In genomic region chr12:113884392-113884791, GRCh38 we compare ENCODE assay signal across 35 cellular contexts.
DNase-seq lines count a peak whose midpoint lies in the region; ATAC-seq, FAIRE-seq and TF ChIP-seq lines count a peak whose summit lies in the region.
"Had no signal": no experiment of that assay in that cellular context is flagged by ENCODE, and none has a peak within 500 bp of the region (broad histone marks: within the 10 kb centered on the region; RNA-seq: fewer than 3 reads in every experiment).

No MANE protein-coding gene starts in this region.

- H2AFZ ChIP-seq in HepG2 (ENCODE audit: low read length): no peak overlapping the region

- no peak for TF ChIP-seq POLR2A in HepG2 (IDR thresholded peaks at IDR 0.05; ENCODE audit: insufficient read depth in 1 of 2, low read depth in 2 of 2, low read length in 2 of 2)
- no peak for TF ChIP-seq POLR2A in right lobe of liver (IDR thresholded peaks at IDR 0.05)

- POLR2A ChIA-PET in HepG2 (lab: Yijun Ruan, JAX) (no interaction called here), HEK293 (lab: Yijun Ruan, JAX) (no interaction called here)
- POLR2A ChIA-PET in activated CD4-positive, alpha-beta T cell treated with anti-CD3 and anti-CD28 coated beads for 36 hours (lab: Charles Lee): no interaction called here

- intact Hi-C loops in HepG2 (cut with micrococcal nuclease; ENCODE audit: unreplicated experiment) (no loop called here), right lobe of liver (cut with DNase I) (no loop called here)
- intact Hi-C loops in activated CD4-positive, alpha-beta T cell treated with anti-CD3 and anti-CD28 coated beads for 36 hours (cut with DNase I, micrococcal nuclease): no loop called here

- CTCF ChIA-PET in HepG2 (lab: Yijun Ruan, JAX; ENCODE audit: low intra/inter-chr PET ratio, low total read pairs): no interaction called here
- CTCF ChIA-PET in HEK293 (lab: Yijun Ruan, JAX): no interaction called here
- CTCF ChIA-PET in activated CD4-positive, alpha-beta T cell treated with anti-CD3 and anti-CD28 coated beads for 36 hours (lab: Charles Lee): no interaction called here

- no peak overlapping the region for H3K4me2 ChIP-seq in HepG2 (ENCODE audit: low read depth, low read length)
- H3K4me2 ChIP-seq: A549; BLaER1; BLaER1 treated with 17β-estradiol and CSF1 and Interleukin-3, amounts not matched to agents 10 nM and 100 nM had no signal

- TF ChIP-seq CTCF in HepG2 (CRISPR knock-in tag; IDR thresholded peaks at IDR 0.05): no peak
- TF ChIP-seq CTCF in right lobe of liver (IDR thresholded peaks at IDR 0.05): no peak
- no peak for TF ChIP-seq CTCF in HEK293 (tag by site-specific recombination; IDR thresholded peaks at IDR 0.05)
- TF ChIP-seq CTCF in bronchial epithelial cell (IDR thresholded peaks at IDR 0.05; ENCODE audit: insufficient read depth, low read length, severe bottlenecking): no peak

- no peak overlapping the region for H3K27ac ChIP-seq in HepG2 (ENCODE audit: extremely low read length, insufficient read depth, low read length)
- H3K27ac ChIP-seq in right lobe of liver: no peak overlapping the region
- no peak overlapping the region for H3K27ac ChIP-seq in HEK293 (ENCODE audit: extremely low read depth, low read depth, low read length)
- H3K27ac ChIP-seq: 22Rv1; A549; BLaER1; BLaER1 treated with 17β-estradiol and CSF1 and Interleukin-3, amounts not matched to agents 10 nM and 100 nM; C4-2B had no signal

- peaks cover 40% of the 10 kb centered on the region for H3K36me3 Mint-ChIP-seq in activated CD4-positive, alpha-beta T cell treated with anti-CD3 and anti-CD28 coated beads for 36 hours (ENCODE audit: low read depth)

- H3K4me1 ChIP-seq in HepG2 (ENCODE audit: insufficient read depth, low read length) (peaks cover 18% of the 10 kb centered on the region), right lobe of liver (no peaks in the 10 kb centered on the region), HEK293 (ENCODE audit: control insufficient read depth, insufficient read depth, low read length) (no peaks in the 10 kb centered on the region)
- H3K4me1 ChIP-seq: A549, Caco-2 had no signal

- no peaks in the 10 kb centered on the region for H3K27me3 ChIP-seq in HepG2 (ENCODE audit: control insufficient read depth in 1 of 2, insufficient read depth in 2 of 2, low read length in 2 of 2)
- no peaks in the 10 kb centered on the region for H3K27me3 ChIP-seq in right lobe of liver
- H3K27me3 ChIP-seq in bronchial epithelial cell (ENCODE audit: control insufficient read depth, insufficient read depth, low read length): no peaks in the 10 kb centered on the region
- H3K27me3 ChIP-seq: BE2C; BLaER1; BLaER1 treated with 17β-estradiol and CSF1 and Interleukin-3, amounts not matched to agents 10 nM and 100 nM had no signal

- no peak overlapping the region for H3K4me3 ChIP-seq in HepG2 (replicated peaks in 1 of 3; ENCODE audit: insufficient read depth in 1 of 3, low read depth in 2 of 3, low read length in 3 of 3)
- no peak overlapping the region for H3K4me3 ChIP-seq in right lobe of liver
- H3K4me3 ChIP-seq in HEK293 (ENCODE audit: low read depth, low read length): no peak overlapping the region
- H3K4me3 ChIP-seq in bronchial epithelial cell (ENCODE audit: low read depth, low read length): no peak overlapping the region
- H3K4me3 ChIP-seq: A549; BLaER1; BLaER1 treated with 17β-estradiol and CSF1 and Interleukin-3, amounts not matched to agents 10 nM and 100 nM had no signal

- no TSS peak for BruUV-seq in HepG2 (replicated peaks; lab: Mats Ljungman, UMichigan)

- DNase-seq in HepG2 (ENCODE audit: low spot score): no peak
- no peak for DNase-seq in right lobe of liver
- no peak for DNase-seq in bronchial epithelial cell (ENCODE audit: low read depth)
- DNase-seq in NCI-H1105 treated with DMSO at 0.1 percent for 48 hours (lab: John Stamatoyannopoulos, UW): no peak
- no peak for DNase-seq in activated CD4-positive, alpha-beta T cell treated with anti-CD3 and anti-CD28 coated beads for 36 hours
- DNase-seq: 8988T; ACHN; AML-193; BE2C; C1 segment of cervical spinal cord; Caco-2; Calu3; CD4-positive, alpha-beta memory T cell; CD4-positive, alpha-beta T cell; CD4-positive, CD25-positive, alpha-beta regulatory T cell; CD8-positive, alpha-beta memory T cell; CD8-positive, alpha-beta T cell; COR-L47; DMS 273 treated with DMSO at 0.1 percent for 48 hours; DMS153; DMS53; DMS79; DMS79 treated with DMSO at 0.1 percent for 48 hours; DND-41; EL had no signal

- H3K9me3 Mint-ChIP-seq in activated CD4-positive, alpha-beta T cell treated with anti-CD3 and anti-CD28 coated beads for 36 hours (ENCODE audit: low read depth): no peaks in the 10 kb centered on the region
- H3K9me3 Mint-ChIP-seq: CD14-positive monocyte; CD4-positive, alpha-beta T cell; CD4-positive, CD25-positive, alpha-beta regulatory T cell; CD8-positive, alpha-beta memory T cell; CD8-positive, alpha-beta T cell had no signal

- H3K27ac Mint-ChIP-seq in activated CD4-positive, alpha-beta T cell treated with anti-CD3 and anti-CD28 coated beads for 36 hours: no peak overlapping the region
- H3K27ac Mint-ChIP-seq: B cell; CD14-positive monocyte; CD4-positive, alpha-beta memory T cell; CD4-positive, alpha-beta T cell; CD4-positive, CD25-positive, alpha-beta regulatory T cell; CD8-positive, alpha-beta T cell had no signal

- no peak overlapping the region for H3K9ac ChIP-seq in HepG2 (ENCODE audit: insufficient read depth, low read depth, low read length)
- H3K9ac ChIP-seq: BLaER1; BLaER1 treated with 17β-estradiol and CSF1 and Interleukin-3, amounts not matched to agents 10 nM and 100 nM had no signal

- over 99% methylated on average over 3 of the region's 3 CpGs for WGBS in HepG2 (ENCODE audit: low lambda C conversion rate)
- whole genome bisulfite sequencing in right lobe of liver (ENCODE audit: insufficient coverage, low coverage, low lambda C conversion rate, missing lambda C conversion rate): 96% methylated on average over 2 of the region's 3 CpGs

- no peaks in the 10 kb centered on the region for H3K27me3 Mint-ChIP-seq in activated CD4-positive, alpha-beta T cell treated with anti-CD3 and anti-CD28 coated beads for 36 hours
- H3K27me3 Mint-ChIP-seq: B cell; CD4-positive, alpha-beta memory T cell; CD4-positive, alpha-beta T cell; CD4-positive, CD25-positive, alpha-beta regulatory T cell; CD8-positive, alpha-beta memory T cell had no signal

- TF ChIP-seq EP300 in HepG2 (IDR thresholded peaks at IDR 0.05; ENCODE audit: low read depth in 2 of 2, low read length in 2 of 2) (no peak), HepG2 (CRISPR knock-in tag; IDR thresholded peaks at IDR 0.05; ENCODE audit: borderline replicate concordance) (no peak)

- H3K4me3 Mint-ChIP-seq in activated CD4-positive, alpha-beta T cell treated with anti-CD3 and anti-CD28 coated beads for 36 hours: no peak overlapping the region
- H3K4me3 Mint-ChIP-seq: B cell; CD14-positive monocyte; CD4-positive, alpha-beta memory T cell; CD4-positive, alpha-beta T cell; CD4-positive, CD25-positive, alpha-beta regulatory T cell; CD8-positive, alpha-beta memory T cell; CD8-positive, alpha-beta T cell had no signal

- H4K20me1 ChIP-seq in HepG2 (ENCODE audit: insufficient read depth, low read length): no peaks in the 10 kb centered on the region; the same call in 1 of the 2 replicates
- H4K20me1 ChIP-seq: BLaER1 had no signal

- no peak for FAIRE-seq in HepG2 (lab: Jason Lieb, UNC)
- peak; percentile 68 for FAIRE-seq in bronchial epithelial cell (lab: Jason Lieb, UNC)
- FAIRE-seq: A204.1, A549, D721Med had no signal

- no peaks in the 10 kb centered on the region for H3K79me2 ChIP-seq in HepG2 (ENCODE audit: insufficient read depth, low read length)

- TF ChIP-seq RAD21 in HepG2 (CRISPR knock-in tag; IDR thresholded peaks at IDR 0.05): no peak

- in situ Hi-C loops in HepG2 (cut with HindIII; ENCODE audit: extremely low pct_ligation_motif_present, low pct_unique_long_range_greater_than_20kb): no loop called here

- H3K4me1 Mint-ChIP-seq in activated CD4-positive, alpha-beta T cell treated with anti-CD3 and anti-CD28 coated beads for 36 hours: no peaks in the 10 kb centered on the region
- H3K4me1 Mint-ChIP-seq: B cell; CD4-positive, alpha-beta memory T cell had no signal

- H3K9me3 ChIP-seq in HepG2 (ENCODE audit: low read length) (no peaks in the 10 kb centered on the region), right lobe of liver (no peaks in the 10 kb centered on the region), HEK293 (ENCODE audit: control insufficient read depth, insufficient read depth, low read depth, low read length) (no peaks in the 10 kb centered on the region)
- H3K9me3 ChIP-seq: BE2C, Caco-2 had no signal

- ATAC-seq in HepG2 (no peak), right lobe of liver (no peak)
- no peak for ATAC-seq in activated CD4-positive, alpha-beta T cell treated with anti-CD3 and anti-CD28 coated beads for 36 hours
- ATAC-seq: A549; CD8-positive, alpha-beta T cell had no signal

- peaks cover 0 to 28% of the 10 kb centered on the region in 2 experiments; a peak in 4 of 5 replicates for H3K36me3 ChIP-seq in HepG2 (replicated peaks in 1 of 2; ENCODE audit: control insufficient read depth in 1 of 2, insufficient read depth in 2 of 2, low read length in 2 of 2)
- no peaks in the 10 kb centered on the region for H3K36me3 ChIP-seq in right lobe of liver
- H3K36me3 ChIP-seq in HEK293 (ENCODE audit: control insufficient read depth in 2 of 2, insufficient read depth in 1 of 2, low read length in 2 of 2): no peaks in the 10 kb centered on the region
- no peaks in the 10 kb centered on the region for H3K36me3 ChIP-seq in bronchial epithelial cell (ENCODE audit: control insufficient read depth, insufficient read depth, low read length)
- H3K36me3 ChIP-seq: BE2C had no signal

TF ChIP-seq in HEK293, 187 proteins besides CTCF, POLR2A, EP300 and RAD21:
- TF ChIP-seq ZNF157 (tag by site-specific recombination; IDR thresholded peaks at IDR 0.05) (no peak), SETDB1 (IDR thresholded peaks at IDR 0.05; ENCODE audit: insufficient read length, low read length) (peak; percentile 56)
TF ChIP-seq in HEK293: peak in this region for 1.

Comparison
In these comparisons a context has a peak if more than half of its experiments do, and no peak if none do; other contexts are left out.
1. Of the 63 proteins assayed by ChIP-seq in both HepG2 and HEK293: peak only in HepG2: none; only in HEK293: SETDB1; in both: none; in neither: 62.